In the genomic region with DNA sequence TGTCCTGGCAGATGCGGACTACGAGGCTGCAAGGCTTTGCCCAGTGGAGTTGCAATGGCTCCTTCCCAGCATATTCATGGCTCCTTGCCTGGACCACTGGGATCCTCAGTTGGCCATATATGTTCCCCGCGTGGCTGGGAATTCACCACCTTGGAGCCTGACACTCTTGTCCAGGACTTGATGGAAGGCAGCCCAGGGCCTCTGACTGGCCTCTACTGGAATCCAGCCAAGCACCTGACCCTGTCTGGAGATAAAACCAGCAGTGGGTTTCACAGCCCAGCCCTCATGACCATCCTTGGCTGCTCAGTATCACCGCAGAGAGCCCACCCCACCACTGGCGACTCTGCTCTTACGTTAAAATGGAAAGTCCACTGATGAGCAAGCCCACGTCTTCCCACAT, we compare ENCODE assay signal across 18 cellular contexts.
"Had no signal": no experiment of that assay in that cellular context is flagged by ENCODE, and none has a peak within 500 bp of the region (broad histone marks: within the 10 kb centered on the region; RNA-seq: fewer than 3 reads in every experiment).

No MANE protein-coding gene starts in this region.

- ATAC-seq: activated CD8-positive, alpha-beta T cell treated with anti-CD3 and anti-CD28 coated beads for 36 hours; foreskin keratinocyte; left lobe of liver; natural killer cell; right lobe of liver had no signal

- H3K9me3 ChIP-seq: esophagus squamous epithelium, right lobe of liver, stomach had no signal

- H3K4me1 Mint-ChIP-seq: activated naive CD8-positive, alpha-beta T cell treated with anti-CD3 and anti-CD28 coated beads for 36 hours; memory B cell; natural killer cell had no signal

- H3K36me3 ChIP-seq: right lobe of liver, spleen, stomach had no signal

- H3K27me3 ChIP-seq: esophagus squamous epithelium, foreskin keratinocyte, right lobe of liver, spleen, stomach had no signal

- H3K36me3 Mint-ChIP-seq: activated naive CD8-positive, alpha-beta T cell treated with anti-CD3 and anti-CD28 coated beads for 36 hours; natural killer cell had no signal

- H3K9me3 Mint-ChIP-seq: activated CD8-positive, alpha-beta T cell treated with anti-CD3 and anti-CD28 coated beads for 36 hours; activated naive CD8-positive, alpha-beta T cell treated with anti-CD3 and anti-CD28 coated beads for 36 hours; memory B cell; natural killer cell; T-helper 2 cell treated with Interferon-gamma antibody and Interleukin-4, amounts not matched to agents 5 μg/mL and 100 μg/mL, for 36 hours had no signal

- H3K27ac ChIP-seq: coronary artery, esophagus squamous epithelium, foreskin keratinocyte, right lobe of liver, spleen, stomach had no signal

- DNase-seq: activated B cell treated with CpG ODN at 0.5 μM for 24 hours; activated CD4-positive, alpha-beta T cell treated with anti-CD3 and anti-CD28 coated beads for 48 hours; activated CD8-positive, alpha-beta memory T cell treated with anti-CD3 and anti-CD28 coated beads, Interleukin-2, amount 50 U/mL, for 4 hours; activated CD8-positive, alpha-beta T cell treated with anti-CD3 and anti-CD28 coated beads for 36 hours; activated gamma-delta T cell; activated naive CD8-positive, alpha-beta T cell treated with anti-CD3 and anti-CD28 coated beads for 36 hours; activated T-cell treated with anti-CD3 and anti-CD28 coated beads, Interleukin-2, amount 50 U/mL, for 48 hours; effector CD4-positive, alpha-beta T cell; esophagus squamous epithelium; foreskin keratinocyte; natural killer cell; right lobe of liver; spleen; stomach had no signal

- H3K27ac Mint-ChIP-seq: activated B cell treated with CpG ODN at 0.5 μM for 24 hours; activated CD8-positive, alpha-beta T cell treated with anti-CD3 and anti-CD28 coated beads for 36 hours; activated naive CD8-positive, alpha-beta T cell treated with anti-CD3 and anti-CD28 coated beads for 36 hours; memory B cell; natural killer cell; T-helper 2 cell treated with Interferon-gamma antibody and Interleukin-4, amounts not matched to agents 5 μg/mL and 100 μg/mL, for 36 hours had no signal

- H3K4me3 Mint-ChIP-seq: activated B cell treated with CpG ODN at 0.5 μM for 24 hours; activated CD8-positive, alpha-beta T cell treated with anti-CD3 and anti-CD28 coated beads for 36 hours; activated naive CD8-positive, alpha-beta T cell treated with anti-CD3 and anti-CD28 coated beads for 36 hours; memory B cell; natural killer cell; T-helper 2 cell treated with Interferon-gamma antibody and Interleukin-4, amounts not matched to agents 5 μg/mL and 100 μg/mL, for 36 hours had no signal

- H3K4me1 ChIP-seq: esophagus squamous epithelium, foreskin keratinocyte, right lobe of liver, spleen, stomach had no signal

- H3K4me3 ChIP-seq: coronary artery, esophagus squamous epithelium, right lobe of liver, spleen, stomach had no signal
